11 cellular contexts compared by ENCODE assay signal in genomic region chr6:143674466-143675114, GRCh38. TPM values are rescaled to one million over a fixed set of nuclear protein-coding genes. Genes with fewer than 3 reads are reported as not detected.
DNase-seq lines count a peak whose midpoint lies in the region; ATAC-seq, FAIRE-seq and TF ChIP-seq lines count a peak whose summit lies in the region.
"Had no signal": no experiment of that assay in that cellular context is flagged by ENCODE, and none has a peak within 500 bp of the region (broad histone marks: within the 10 kb centered on the region; RNA-seq: fewer than 3 reads in every experiment).

No MANE protein-coding gene starts in this region.

- peak overlapping the region; percentile 38; the same call in 1 of the 2 replicates for H3K9ac ChIP-seq in SK-N-SH
- H3K9ac ChIP-seq in HepG2 (ENCODE audit: insufficient read depth, low read depth, low read length), result no peak overlapping the region

- TF ChIP-seq RAD21 in SK-N-SH (IDR thresholded peaks at IDR 0.05; ENCODE audit: low read length), result no peak
- TF ChIP-seq RAD21 in HepG2 (CRISPR knock-in tag; IDR thresholded peaks at IDR 0.05), result no peak

- H3F3A ChIP-seq in SK-N-SH (replicated peaks; ENCODE audit: insufficient read depth), result peaks cover 32% of the 10 kb centered on the region

- TF ChIP-seq POLR2A in body of pancreas (IDR thresholded peaks at IDR 0.05), result no peak
- no peak for TF ChIP-seq POLR2A in HepG2 (IDR thresholded peaks at IDR 0.05; ENCODE audit: insufficient read depth in 1 of 2, low read depth in 2 of 2, low read length in 2 of 2)
- TF ChIP-seq POLR2A in upper lobe of left lung (IDR thresholded peaks at IDR 0.05), result no peak

- no peak for TF ChIP-seq CTCF in SK-N-SH (IDR thresholded peaks at IDR 0.05)
- TF ChIP-seq CTCF in body of pancreas (IDR thresholded peaks at IDR 0.05), result no peak
- no peak for TF ChIP-seq CTCF in HepG2 (CRISPR knock-in tag; IDR thresholded peaks at IDR 0.05)
- no peak for TF ChIP-seq CTCF in upper lobe of left lung (IDR thresholded peaks at IDR 0.05)

- intact Hi-C loops in body of pancreas (cut with DNase I), result no loop called here
- intact Hi-C loops in HepG2 (cut with micrococcal nuclease; ENCODE audit: unreplicated experiment), result loop anchor here (5.0 kb wide), 1 partner anchor 168 kb away; the partner anchor contains the start of gene LTV1

- H3K27me3 ChIP-seq in SK-N-SH (ENCODE audit: insufficient read depth), result no peaks in the 10 kb centered on the region
- H3K27me3 ChIP-seq in body of pancreas, result no peaks in the 10 kb centered on the region
- H3K27me3 ChIP-seq in HepG2 (ENCODE audit: control insufficient read depth in 1 of 2, insufficient read depth in 2 of 2, low read length in 2 of 2), result no peaks in the 10 kb centered on the region
- H3K27me3 ChIP-seq in upper lobe of left lung, result no peaks in the 10 kb centered on the region
- H3K27me3 ChIP-seq: adrenal gland, neutrophil had no signal

- H2AFZ ChIP-seq in SK-N-SH (ENCODE audit: low read depth) (no peak overlapping the region), HepG2 (ENCODE audit: low read length) (no peak overlapping the region)

- no peaks in the 10 kb centered on the region for H3K9me2 ChIP-seq in SK-N-SH

- H3K9me3 ChIP-seq in SK-N-SH (no peaks in the 10 kb centered on the region), body of pancreas (no peaks in the 10 kb centered on the region), HepG2 (ENCODE audit: low read length) (no peaks in the 10 kb centered on the region), upper lobe of left lung (no peaks in the 10 kb centered on the region)
- H3K9me3 ChIP-seq: adrenal gland, neutrophil had no signal

- H4K20me1 ChIP-seq in SK-N-SH (ENCODE audit: insufficient read depth) (no peaks in the 10 kb centered on the region), HepG2 (ENCODE audit: insufficient read depth, low read length) (no peaks in the 10 kb centered on the region)

- no peak for TF ChIP-seq EP300 in SK-N-SH (IDR thresholded peaks at IDR 0.05; ENCODE audit: borderline replicate concordance in 1 of 2, low read depth in 1 of 2, low read length in 1 of 2)
- TF ChIP-seq EP300 in HepG2 (IDR thresholded peaks at IDR 0.05; ENCODE audit: low read depth in 2 of 2, low read length in 2 of 2), result no peak
- TF ChIP-seq EP300 in HepG2 (CRISPR knock-in tag; IDR thresholded peaks at IDR 0.05; ENCODE audit: borderline replicate concordance), result no peak
- TF ChIP-seq EP300 in upper lobe of left lung (IDR thresholded peaks at IDR 0.05), result no peak

- 83% methylated on average over 1 of the region's 1 CpG for WGBS in SK-N-SH (ENCODE audit: low lambda C conversion rate)
- 17 to 18% methylated on average over 1 of the region's 1 CpG for WGBS in body of pancreas, 2 donors
- WGBS in HepG2 (ENCODE audit: low lambda C conversion rate), result 0% methylated on average over 1 of the region's 1 CpG
- 93 to 100% methylated on average over 1 of the region's 1 CpG for WGBS in upper lobe of left lung, 2 donors

- ATAC-seq in SK-N-SH treated with all-trans-retinoic acid at 6 μM for 48 hours (no peak), body of pancreas (no peak), HepG2 (no peak), upper lobe of left lung (ENCODE audit: low FRiP score in 2 of 2) (no peak), HG03521 (IDR thresholded peaks at IDR 0.05; ENCODE audit: unreplicated experiment) (no peak)

- BruUV-seq in HepG2 (replicated peaks; lab: Mats Ljungman, UMichigan), result no TSS peak

- H3K79me2 ChIP-seq in SK-N-SH (ENCODE audit: insufficient read depth) (peaks cover 11% of the 10 kb centered on the region), HepG2 (ENCODE audit: insufficient read depth, low read length) (peaks cover 13% of the 10 kb centered on the region)

- H3K27ac ChIP-seq in SK-N-SH (ENCODE audit: low read depth in 2 of 2, low read length in 1 of 2) (peak overlapping the region in 1 of 2 experiments; percentile 74; a peak in 2 of 4 replicates), body of pancreas (peak overlapping the region in 3 of 4 donors; percentile 9 to 58 (median 25)), HepG2 (ENCODE audit: extremely low read length, insufficient read depth, low read length) (no peak overlapping the region), upper lobe of left lung (peak overlapping the region in 3 of 4 donors; percentile 24 to 59 (median 48))
- H3K27ac ChIP-seq: neutrophil had no signal

- in situ Hi-C loops in HepG2 (cut with HindIII; ENCODE audit: extremely low pct_ligation_motif_present, low pct_unique_long_range_greater_than_20kb), result loop anchor here (5.0 kb wide), 1 partner anchor 168 kb away; the partner anchor contains the start of gene LTV1

- no peak for DNase-seq in SK-N-SH
- DNase-seq in body of pancreas, result no peak
- DNase-seq in HepG2 (ENCODE audit: low spot score), result peak; percentile 49
- no peak for DNase-seq in upper lobe of left lung
- no peak for DNase-seq in NCI-H2196 (lab: John Stamatoyannopoulos, UW; ENCODE audit: unreplicated experiment)
- no peak for DNase-seq in NCI-H2107 (lab: John Stamatoyannopoulos, UW)
- DNase-seq: activated CD4-positive, alpha-beta T cell treated with anti-CD3 and anti-CD28 coated beads for 1 hour; adrenal gland had no signal

- H3K4me3 ChIP-seq in SK-N-SH (ENCODE audit: low read depth in 2 of 2, low read length in 1 of 2) (no peak overlapping the region), body of pancreas (no peak overlapping the region), HepG2 (replicated peaks in 1 of 3; ENCODE audit: insufficient read depth in 1 of 3, low read depth in 2 of 3, low read length in 3 of 3) (no peak overlapping the region), upper lobe of left lung (no peak overlapping the region)
- H3K4me3 ChIP-seq: adrenal gland had no signal

- CTCF ChIA-PET in SK-N-SH (lab: Yijun Ruan, JAX), result no interaction called here
- CTCF ChIA-PET in HepG2 (lab: Yijun Ruan, JAX; ENCODE audit: low intra/inter-chr PET ratio, low total read pairs), result no interaction called here

- peaks cover 0 to 14% of the 10 kb centered on the region in 2 experiments; a peak in 3 of 4 replicates for H3K4me1 ChIP-seq in SK-N-SH (ENCODE audit: control insufficient read depth in 1 of 2, insufficient read depth in 2 of 2, low read depth in 1 of 2, low read length in 1 of 2)
- peaks cover 16% of the 10 kb centered on the region for H3K4me1 ChIP-seq in body of pancreas
- peaks cover 61% of the 10 kb centered on the region for H3K4me1 ChIP-seq in HepG2 (ENCODE audit: insufficient read depth, low read length)
- H3K4me1 ChIP-seq in upper lobe of left lung, result peaks cover 9 to 31% (median 18%) of the 10 kb centered on the region in 4 donors

- POLR2A ChIA-PET in SK-N-SH (lab: Yijun Ruan, JAX) (no interaction called here), HepG2 (lab: Yijun Ruan, JAX) (interaction anchor here (2.6 kb wide), 1 partner anchor 168 kb away, joined by 10 read pairs; the partner anchor contains the start of gene LTV1)

- no peak for FAIRE-seq in HepG2 (lab: Jason Lieb, UNC)

- H3K4me2 ChIP-seq in SK-N-SH, result 0 out of 2 replicates have a peak overlapping the region, but pooled peaks have one; percentile 30
- peak overlapping the region; percentile 25; the same call in 1 of the 2 replicates for H3K4me2 ChIP-seq in HepG2 (ENCODE audit: low read depth, low read length)

- H3K36me3 ChIP-seq in SK-N-SH (replicated peaks in 1 of 2; ENCODE audit: control insufficient read depth in 1 of 2, insufficient read depth in 2 of 2, low read length in 1 of 2), result no peaks in the 10 kb centered on the region
- H3K36me3 ChIP-seq in body of pancreas (replicated peaks in 1 of 2; ENCODE audit: insufficient read depth in 1 of 2, low read depth in 2 of 2), result no peaks in the 10 kb centered on the region
- no peaks in the 10 kb centered on the region for H3K36me3 ChIP-seq in HepG2 (replicated peaks in 1 of 2; ENCODE audit: control insufficient read depth in 1 of 2, insufficient read depth in 2 of 2, low read length in 2 of 2)
- no peaks in the 10 kb centered on the region for H3K36me3 ChIP-seq in upper lobe of left lung
- H3K36me3 ChIP-seq: adrenal gland, neutrophil had no signal

TF ChIP-seq in SK-N-SH, 30 proteins besides CTCF, POLR2A, EP300 and RAD21 (continues in another document):
- TF ChIP-seq RFX5 (IDR thresholded peaks at IDR 0.05; ENCODE audit: low read length), result no peak

TF ChIP-seq in SK-N-SH treated with all-trans-retinoic acid at 6 μM for 48 hours, 23 proteins besides CTCF, POLR2A, EP300 and RAD21 (continues in another document):
- no peak for TF ChIP-seq SNAI2 (CRISPR knock-in tag; IDR thresholded peaks at IDR 0.05)

TF ChIP-seq in HepG2, 621 proteins besides CTCF, POLR2A, EP300 and RAD21 (continues in another document):
- TF ChIP-seq PPARG (CRISPR knock-in tag; conservative IDR thresholded peaks at IDR 0.05) (peak; percentile 69; the same call in 1 of the 2 replicates), IRF2 (CRISPR knock-in tag; IDR thresholded peaks at IDR 0.05) (peak; percentile 13; the same call in 1 of the 2 replicates), HNF4A (CRISPR knock-in tag; IDR thresholded peaks at IDR 0.05) (peak; percentile 65)

RNA-seq across cellular contexts. Expression of gene PHACTR2, which starts 3.2 kb away (rescaled TPM):
- polyA plus RNA-seq in SK-N-SH (2012; rRNA removed), result 5.0 and 8.6 TPM in 2 replicates
- 6.7 and 7.5 TPM in 2 replicates for polyA plus RNA-seq in SK-N-SH (2012; cell fraction: cytosol; rRNA removed)
- polyA plus RNA-seq in SK-N-SH (2012; cell fraction: nucleus; rRNA removed), result 4.5 and 6.9 TPM in 2 replicates
- total RNA-seq in body of pancreas, result 10 to 100 TPM; 17.9 to 35.6 TPM
- total RNA-seq in HepG2 (2016; rRNA removed; fragmentation: Illumina TruSeq; extraction: Trizol), result 28.2 and 39.1 TPM in 2 replicates
- 14.4 and 16.0 TPM in 2 replicates for total RNA-seq in HepG2 (2016; cell fraction: cytosol; rRNA removed; fragmentation: Illumina TruSeq; extraction: Trizol; ENCODE audit: low read depth)
- total RNA-seq in HepG2 (2016; cell fraction: insoluble cytoplasmic fraction; rRNA removed; fragmentation: Illumina TruSeq; extraction: Trizol), result 28.7 and 34.3 TPM in 2 replicates
- total RNA-seq in HepG2 (2016; cell fraction: membrane; rRNA removed; fragmentation: Illumina TruSeq; extraction: Trizol), result 29.1 and 31.7 TPM in 2 replicates
- total RNA-seq in HepG2 (2016; cell fraction: nucleus; rRNA removed; fragmentation: Illumina TruSeq; extraction: Trizol), result 27.6 and 29.4 TPM in 2 replicates
- 8.4 and 11.3 TPM in 2 replicates for polyA plus RNA-seq in HepG2 (2011; rRNA removed)
- polyA plus RNA-seq in HepG2 (2011; cell fraction: cytosol; rRNA removed), result 7.5 and 8.1 TPM in 2 replicates
- polyA plus RNA-seq in HepG2 (2011; cell fraction: nucleus; rRNA removed), result 6.0 and 7.3 TPM in 2 replicates
- polyA plus RNA-seq in HepG2 (2012), result 6.6 and 11.5 TPM in 2 replicates
- polyA plus RNA-seq in HepG2 (2016; cell fraction: cytosol; fragmentation: Illumina TruSeq; extraction: Trizol; ENCODE audit: low read depth), result 8.4 and 10.1 TPM in 2 replicates
- 14.6 and 15.0 TPM in 2 replicates for polyA plus RNA-seq in HepG2 (2016; cell fraction: insoluble cytoplasmic fraction; fragmentation: Illumina TruSeq; extraction: Trizol; ENCODE audit: low read depth)
- 9.6 and 11.2 TPM in 2 replicates for polyA plus RNA-seq in HepG2 (2016; cell fraction: membrane; fragmentation: Illumina TruSeq; extraction: Trizol; ENCODE audit: low read depth)
- 12.7 and 13.6 TPM in 2 replicates for polyA plus RNA-seq in HepG2 (2016; cell fraction: nucleus; fragmentation: Illumina TruSeq; extraction: Trizol; ENCODE audit: insufficient read depth, low read depth)
- polyA minus RNA-seq in HepG2 (2011; rRNA and poly(A)+ RNA removed; ENCODE audit: low replicate concordance), result 13.8 and 29.8 TPM in 2 replicates
- 17.3 and 19.4 TPM in 2 replicates for polyA minus RNA-seq in HepG2 (2011; cell fraction: cytosol; rRNA and poly(A)+ RNA removed)
- 29.9 and 31.0 TPM in 2 replicates for polyA minus RNA-seq in HepG2 (2011; cell fraction: nucleus; rRNA and poly(A)+ RNA removed)
- 100 to 1,000 TPM in 4 of 6 donors, 10 to 100 TPM in 2; 68.1 to 133 (median 109) TPM for total RNA-seq in upper lobe of left lung
